In genomic region chr7:115632636-115633035, GRCh38 we compare ENCODE assay signal across 28 cellular contexts.
"Had no signal": no experiment of that assay in that cellular context is flagged by ENCODE, and none has a peak within 500 bp of the region (broad histone marks: within the 10 kb centered on the region; RNA-seq: fewer than 3 reads in every experiment).

No MANE protein-coding gene starts in this region.

- H3K27me3 ChIP-seq: neural progenitor cell, neutrophil, right atrium auricular region, right lobe of liver, tibial nerve, upper lobe of left lung, vagina had no signal

- H3K9me3 ChIP-seq: left ventricle myocardium inferior, neutrophil, psoas muscle, right atrium auricular region, right lobe of liver, tibial nerve, upper lobe of left lung, vagina had no signal

- H3K36me3 ChIP-seq: left ventricle myocardium inferior, neural progenitor cell, neutrophil, right atrium auricular region, right lobe of liver, tibial nerve, upper lobe of left lung, vagina had no signal

- H3K79me2 ChIP-seq: parathyroid adenoma had no signal

- H3K4me2 ChIP-seq: neural progenitor cell, smooth muscle cell had no signal

- H3K4me3 ChIP-seq: left ventricle myocardium inferior, lung, neural progenitor cell, psoas muscle, right atrium auricular region, right lobe of liver, smooth muscle cell, tibial nerve, upper lobe of left lung, vagina had no signal

- FAIRE-seq: kidney had no signal

- DNase-seq: hippocampal formation; kidney; left colon; left ventricle myocardium inferior; mesendoderm; naive B cell; natural killer cell; nephron progenitor cell; occipital lobe; psoas muscle; right lobe of liver; stimulated activated CD4-positive, alpha-beta T cell treated with anti-CD3 and anti-CD28 coated beads, Interleukin-1b, Interleukin-23, amount 100 ng/mL, for 48 hours; stimulated activated CD4-positive, alpha-beta T cell treated with anti-CD3 and anti-CD28 coated beads, Interleukin-2, amount 100 ng/mL, for 48 hours; stimulated activated CD4-positive, alpha-beta T cell treated with anti-CD3 and anti-CD28 coated beads, Interleukin-4, amount 100 ng/mL, for 4 hours; stimulated activated CD8-positive, alpha-beta memory T cell treated with anti-CD3 and anti-CD28 coated beads, Interleukin-4, amount 100 ng/mL, for 48 hours; stimulated activated naive CD4-positive, alpha-beta T cell treated with Interleukin-2 at 50 U/mL for 16 hours; stimulated activated naive CD8-positive, alpha-beta T cell treated with anti-CD3 and anti-CD28 coated beads, Interleukin-15, amount 100 ng/mL, for 72 hours; substantia nigra; upper lobe of left lung had no signal

- H3K27ac ChIP-seq: left ventricle myocardium inferior, neural progenitor cell, neutrophil, parathyroid adenoma, psoas muscle, right atrium auricular region, right lobe of liver, tibial nerve, upper lobe of left lung, vagina had no signal

- ATAC-seq: left colon; natural killer cell; psoas muscle; right lobe of liver; stimulated activated memory B cell treated with anti-CD40 and anti-IgM and Interleukin-4, amounts not matched to agents 10 μg/mL and 1 μg/mL and 100 μg/mL, for 72 hours; stimulated activated naive CD8-positive, alpha-beta T cell treated with anti-CD3 and anti-CD28 coated beads, Interleukin-15, amount 100 ng/mL, for 72 hours had no signal

- H3K4me1 ChIP-seq: left ventricle myocardium inferior, neural progenitor cell, parathyroid adenoma, psoas muscle, right atrium auricular region, right lobe of liver, tibial nerve, vagina had no signal

- H2AFZ ChIP-seq: neural progenitor cell, parathyroid adenoma had no signal
